In the genomic region with DNA sequence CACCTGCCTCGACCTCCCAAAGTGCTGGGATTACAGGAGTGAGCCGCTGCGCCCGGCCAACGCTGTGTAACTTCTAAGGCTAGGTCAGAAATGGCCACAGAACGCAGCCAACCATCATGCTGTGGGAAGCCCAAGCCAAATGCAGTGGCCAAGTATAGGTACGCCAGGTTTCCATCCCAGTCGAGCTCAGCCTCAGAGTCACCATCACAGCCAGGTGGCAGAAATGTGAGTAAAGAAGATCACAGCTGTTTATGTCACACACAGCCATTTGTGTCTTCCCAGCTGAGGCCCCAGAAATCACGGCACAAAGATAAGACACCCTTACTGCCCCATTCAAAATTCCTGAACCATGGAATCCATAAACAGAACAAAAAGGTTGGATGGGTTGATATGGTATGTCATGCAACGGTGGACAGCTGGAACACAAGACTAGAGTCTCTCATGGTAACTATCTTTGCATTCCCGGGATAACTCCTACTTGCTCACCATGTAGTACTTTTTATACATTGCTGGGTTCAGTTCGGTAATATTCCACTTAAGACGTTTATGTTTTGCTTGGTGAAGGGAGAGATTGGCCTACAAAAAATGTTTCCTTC, we compare ENCODE assay signal across 1 cellular context.
TF ChIP-seq lines count a peak whose summit lies in the region.

No MANE protein-coding gene starts in this region.

TF ChIP-seq in GM23338, 12 proteins besides CTCF, POLR2A, EP300 and RAD21 (continued from another document):
- TF ChIP-seq, protein P1, sequence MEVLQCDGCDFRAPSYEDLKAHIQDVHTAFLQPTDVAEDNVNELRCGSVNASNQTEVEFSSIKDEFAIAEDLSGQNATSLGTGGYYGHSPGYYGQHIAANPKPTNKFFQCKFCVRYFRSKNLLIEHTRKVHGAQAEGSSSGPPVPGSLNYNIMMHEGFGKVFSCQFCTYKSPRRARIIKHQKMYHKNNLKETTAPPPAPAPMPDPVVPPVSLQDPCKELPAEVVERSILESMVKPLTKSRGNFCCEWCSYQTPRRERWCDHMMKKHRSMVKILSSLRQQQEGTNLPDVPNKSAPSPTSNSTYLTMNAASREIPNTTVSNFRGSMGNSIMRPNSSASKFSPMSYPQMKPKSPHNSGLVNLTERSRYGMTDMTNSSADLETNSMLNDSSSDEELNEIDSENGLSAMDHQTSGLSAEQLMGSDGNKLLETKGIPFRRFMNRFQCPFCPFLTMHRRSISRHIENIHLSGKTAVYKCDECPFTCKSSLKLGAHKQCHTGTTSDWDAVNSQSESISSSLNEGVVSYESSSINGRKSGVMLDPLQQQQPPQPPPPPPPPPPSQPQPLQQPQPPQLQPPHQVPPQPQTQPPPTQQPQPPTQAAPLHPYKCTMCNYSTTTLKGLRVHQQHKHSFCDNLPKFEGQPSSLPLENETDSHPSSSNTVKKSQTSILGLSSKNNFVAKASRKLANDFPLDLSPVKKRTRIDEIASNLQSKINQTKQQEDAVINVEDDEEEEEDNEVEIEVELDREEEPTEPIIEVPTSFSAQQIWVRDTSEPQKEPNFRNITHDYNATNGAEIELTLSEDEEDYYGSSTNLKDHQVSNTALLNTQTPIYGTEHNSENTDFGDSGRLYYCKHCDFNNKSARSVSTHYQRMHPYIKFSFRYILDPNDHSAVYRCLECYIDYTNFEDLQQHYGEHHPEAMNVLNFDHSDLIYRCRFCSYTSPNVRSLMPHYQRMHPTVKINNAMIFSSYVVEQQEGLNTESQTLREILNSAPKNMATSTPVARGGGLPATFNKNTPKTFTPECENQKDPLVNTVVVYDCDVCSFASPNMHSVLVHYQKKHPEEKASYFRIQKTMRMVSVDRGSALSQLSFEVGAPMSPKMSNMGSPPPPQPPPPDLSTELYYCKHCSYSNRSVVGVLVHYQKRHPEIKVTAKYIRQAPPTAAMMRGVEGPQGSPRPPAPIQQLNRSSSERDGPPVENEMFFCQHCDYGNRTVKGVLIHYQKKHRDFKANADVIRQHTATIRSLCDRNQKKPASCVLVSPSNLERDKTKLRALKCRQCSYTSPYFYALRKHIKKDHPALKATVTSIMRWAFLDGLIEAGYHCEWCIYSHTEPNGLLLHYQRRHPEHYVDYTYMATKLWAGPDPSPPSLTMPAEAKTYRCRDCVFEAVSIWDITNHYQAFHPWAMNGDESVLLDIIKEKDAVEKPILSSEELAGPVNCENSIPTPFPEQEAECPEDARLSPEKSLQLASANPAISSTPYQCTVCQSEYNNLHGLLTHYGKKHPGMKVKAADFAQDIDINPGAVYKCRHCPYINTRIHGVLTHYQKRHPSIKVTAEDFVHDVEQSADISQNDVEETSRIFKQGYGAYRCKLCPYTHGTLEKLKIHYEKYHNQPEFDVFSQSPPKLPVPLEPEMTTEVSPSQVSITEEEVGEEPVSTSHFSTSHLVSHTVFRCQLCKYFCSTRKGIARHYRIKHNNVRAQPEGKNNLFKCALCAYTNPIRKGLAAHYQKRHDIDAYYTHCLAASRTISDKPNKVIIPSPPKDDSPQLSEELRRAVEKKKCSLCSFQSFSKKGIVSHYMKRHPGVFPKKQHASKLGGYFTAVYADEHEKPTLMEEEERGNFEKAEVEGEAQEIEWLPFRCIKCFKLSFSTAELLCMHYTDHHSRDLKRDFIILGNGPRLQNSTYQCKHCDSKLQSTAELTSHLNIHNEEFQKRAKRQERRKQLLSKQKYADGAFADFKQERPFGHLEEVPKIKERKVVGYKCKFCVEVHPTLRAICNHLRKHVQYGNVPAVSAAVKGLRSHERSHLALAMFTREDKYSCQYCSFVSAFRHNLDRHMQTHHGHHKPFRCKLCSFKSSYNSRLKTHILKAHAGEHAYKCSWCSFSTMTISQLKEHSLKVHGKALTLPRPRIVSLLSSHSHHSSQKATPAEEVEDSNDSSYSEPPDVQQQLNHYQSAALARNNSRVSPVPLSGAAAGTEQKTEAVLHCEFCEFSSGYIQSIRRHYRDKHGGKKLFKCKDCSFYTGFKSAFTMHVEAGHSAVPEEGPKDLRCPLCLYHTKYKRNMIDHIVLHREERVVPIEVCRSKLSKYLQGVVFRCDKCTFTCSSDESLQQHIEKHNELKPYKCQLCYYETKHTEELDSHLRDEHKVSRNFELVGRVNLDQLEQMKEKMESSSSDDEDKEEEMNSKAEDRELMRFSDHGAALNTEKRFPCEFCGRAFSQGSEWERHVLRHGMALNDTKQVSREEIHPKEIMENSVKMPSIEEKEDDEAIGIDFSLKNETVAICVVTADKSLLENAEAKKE (CRISPR knock-in tag; IDR thresholded peaks at IDR 0.05): no peak
- TF ChIP-seq, protein P2, sequence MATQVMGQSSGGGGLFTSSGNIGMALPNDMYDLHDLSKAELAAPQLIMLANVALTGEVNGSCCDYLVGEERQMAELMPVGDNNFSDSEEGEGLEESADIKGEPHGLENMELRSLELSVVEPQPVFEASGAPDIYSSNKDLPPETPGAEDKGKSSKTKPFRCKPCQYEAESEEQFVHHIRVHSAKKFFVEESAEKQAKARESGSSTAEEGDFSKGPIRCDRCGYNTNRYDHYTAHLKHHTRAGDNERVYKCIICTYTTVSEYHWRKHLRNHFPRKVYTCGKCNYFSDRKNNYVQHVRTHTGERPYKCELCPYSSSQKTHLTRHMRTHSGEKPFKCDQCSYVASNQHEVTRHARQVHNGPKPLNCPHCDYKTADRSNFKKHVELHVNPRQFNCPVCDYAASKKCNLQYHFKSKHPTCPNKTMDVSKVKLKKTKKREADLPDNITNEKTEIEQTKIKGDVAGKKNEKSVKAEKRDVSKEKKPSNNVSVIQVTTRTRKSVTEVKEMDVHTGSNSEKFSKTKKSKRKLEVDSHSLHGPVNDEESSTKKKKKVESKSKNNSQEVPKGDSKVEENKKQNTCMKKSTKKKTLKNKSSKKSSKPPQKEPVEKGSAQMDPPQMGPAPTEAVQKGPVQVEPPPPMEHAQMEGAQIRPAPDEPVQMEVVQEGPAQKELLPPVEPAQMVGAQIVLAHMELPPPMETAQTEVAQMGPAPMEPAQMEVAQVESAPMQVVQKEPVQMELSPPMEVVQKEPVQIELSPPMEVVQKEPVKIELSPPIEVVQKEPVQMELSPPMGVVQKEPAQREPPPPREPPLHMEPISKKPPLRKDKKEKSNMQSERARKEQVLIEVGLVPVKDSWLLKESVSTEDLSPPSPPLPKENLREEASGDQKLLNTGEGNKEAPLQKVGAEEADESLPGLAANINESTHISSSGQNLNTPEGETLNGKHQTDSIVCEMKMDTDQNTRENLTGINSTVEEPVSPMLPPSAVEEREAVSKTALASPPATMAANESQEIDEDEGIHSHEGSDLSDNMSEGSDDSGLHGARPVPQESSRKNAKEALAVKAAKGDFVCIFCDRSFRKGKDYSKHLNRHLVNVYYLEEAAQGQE (IDR thresholded peaks at IDR 0.05; ENCODE audit: unreplicated experiment): no peak
- TF ChIP-seq, protein P3, sequence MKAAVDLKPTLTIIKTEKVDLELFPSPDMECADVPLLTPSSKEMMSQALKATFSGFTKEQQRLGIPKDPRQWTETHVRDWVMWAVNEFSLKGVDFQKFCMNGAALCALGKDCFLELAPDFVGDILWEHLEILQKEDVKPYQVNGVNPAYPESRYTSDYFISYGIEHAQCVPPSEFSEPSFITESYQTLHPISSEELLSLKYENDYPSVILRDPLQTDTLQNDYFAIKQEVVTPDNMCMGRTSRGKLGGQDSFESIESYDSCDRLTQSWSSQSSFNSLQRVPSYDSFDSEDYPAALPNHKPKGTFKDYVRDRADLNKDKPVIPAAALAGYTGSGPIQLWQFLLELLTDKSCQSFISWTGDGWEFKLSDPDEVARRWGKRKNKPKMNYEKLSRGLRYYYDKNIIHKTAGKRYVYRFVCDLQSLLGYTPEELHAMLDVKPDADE (IDR thresholded peaks at IDR 0.05): no peak
- TF ChIP-seq ZNF331 (CRISPR knock-in tag; IDR thresholded peaks at IDR 0.05; ENCODE audit: low read depth) (no peak), ZNF114 (CRISPR knock-in tag; IDR thresholded peaks at IDR 0.05) (no peak)
